In the genomic region with DNA sequence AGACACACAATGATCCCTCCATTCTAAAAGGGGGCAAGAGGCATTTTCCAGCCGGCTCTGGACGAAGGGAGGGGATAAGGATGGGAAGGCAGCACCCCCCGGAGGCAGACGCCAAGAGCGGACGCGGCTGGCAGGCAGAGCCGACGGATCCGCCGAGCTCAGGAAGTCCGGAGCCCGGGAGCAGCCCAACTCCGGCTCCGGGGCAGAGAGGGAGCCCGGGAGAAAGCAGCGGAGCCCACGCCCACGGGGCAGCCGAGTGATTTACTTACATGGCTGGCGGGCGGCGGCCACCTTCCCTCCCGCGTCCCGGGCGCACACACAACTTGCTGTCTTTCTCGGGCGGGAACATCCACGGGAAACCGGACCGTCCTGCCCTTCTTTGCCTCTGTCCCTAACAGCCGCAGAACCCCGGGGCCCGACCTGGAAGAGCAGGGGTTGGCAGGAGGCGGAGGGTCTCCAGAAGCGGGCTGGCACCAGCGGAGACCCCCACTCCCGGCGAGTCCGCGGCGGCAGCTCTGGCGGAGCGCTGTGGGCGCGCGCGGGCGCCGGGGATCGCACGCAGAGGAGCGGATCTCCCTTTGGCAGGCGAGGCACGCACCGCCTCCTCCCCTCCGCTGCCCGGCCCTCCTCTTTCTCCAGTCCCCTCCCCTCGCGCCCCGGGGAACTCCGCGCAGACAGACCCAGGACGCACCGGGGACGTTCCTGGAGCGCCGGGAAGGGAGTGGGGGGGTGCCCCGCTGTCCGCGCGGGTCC, we compare ENCODE assay signal across 8 cellular contexts. TPM values are rescaled to one million over a fixed set of nuclear protein-coding genes. Genes with fewer than 3 reads are reported as not detected.
DNase-seq lines count a peak whose midpoint lies in the region; ATAC-seq and TF ChIP-seq lines count a peak whose summit lies in the region.

A gene (minus strand): TSS at position 580 of the 753 bp plus-strand sequence.

- H3K27ac ChIP-seq in CD8-positive, alpha-beta memory T cell (ENCODE audit: low read depth, low read length) = no peak within 1 kb of the TSS
- H3K27ac ChIP-seq in HL-60 (replicated peaks) (no peak within 1 kb of the TSS), Panc1 (ENCODE audit: low read length) (peak within 1 kb of the TSS; percentile 89), subcutaneous abdominal adipose tissue (ENCODE audit: low read depth, low read length) (peak within 1 kb of the TSS; percentile 94)

- peak within 1 kb of the TSS in 1 of 8 donors; percentile 39 for H3K27ac Mint-ChIP-seq in CD8-positive, alpha-beta memory T cell
- peak within 1 kb of the TSS; percentile 83 to 94 (median 87) for H3K27ac Mint-ChIP-seq in nephron

- intact Hi-C loops in Panc1 (cut with micrococcal nuclease; ENCODE audit: unreplicated experiment) = loop anchor here (10.0 kb wide), 1 partner anchor 98 kb away; no protein-coding TSS in a partner anchor

- TF ChIP-seq CTCF in HL-60 (IDR thresholded peaks at IDR 0.05; ENCODE audit: insufficient read depth, low read length) = no peak
- peak; percentile 53 for TF ChIP-seq CTCF in Panc1 (IDR thresholded peaks at IDR 0.05)
- TF ChIP-seq CTCF in fibroblast of villous mesenchyme (IDR thresholded peaks at IDR 0.05; ENCODE audit: insufficient read depth, low read depth, low read length) = peak; percentile 56
- TF ChIP-seq CTCF in nephron (IDR thresholded peaks at IDR 0.05; ENCODE audit: unreplicated experiment in 3 of 3) = peak in 2 of 3 experiments; percentile 32

- CTCF ChIA-PET in CD8-positive, alpha-beta memory T cell (lab: Charles Lee) = interaction anchor here (1.4 to 2.0 kb wide), 2 partner anchors 9 to 13 kb away, joined by 6 to 7 read pairs; no protein-coding TSS in a partner anchor
- CTCF ChIA-PET in Panc1 (lab: Charles Lee) = no interaction called here

- H3K36me3 ChIP-seq in CD8-positive, alpha-beta memory T cell (ENCODE audit: insufficient read depth, low read length) = no peaks in the 10 kb centered on the region
- no peaks in the 10 kb centered on the region for H3K36me3 ChIP-seq in Panc1 (ENCODE audit: control insufficient read depth, insufficient read depth, low read length)
- no peaks in the 10 kb centered on the region for H3K36me3 ChIP-seq in subcutaneous abdominal adipose tissue (ENCODE audit: control insufficient read depth in 5 of 5, insufficient read depth in 5 of 5, low read length in 5 of 5)

- peak in 4 of 5 donors; percentile 5 to 48 (median 11) for DNase-seq in CD8-positive, alpha-beta memory T cell
- DNase-seq in HL-60 (ENCODE audit: low read depth in 1 of 2, low spot score in 1 of 2) = peak in 1 of 2 experiments; percentile 48
- no peak for DNase-seq in Panc1 (ENCODE audit: low read depth, low spot score)
- peak; percentile 88 for DNase-seq in activated effector memory CD4-positive, alpha-beta T cell treated with anti-CD3 and anti-CD28 coated beads, Interleukin-2, amount 50 U/mL, for 16 hours
- peak; percentile 80 for DNase-seq in fibroblast of villous mesenchyme (ENCODE audit: low read depth)

- H3K4me1 ChIP-seq in CD8-positive, alpha-beta memory T cell (ENCODE audit: insufficient read depth, low read length) = peaks cover 7% of the 10 kb centered on the region
- H3K4me1 ChIP-seq in Panc1 (ENCODE audit: control insufficient read depth, insufficient read depth, low read length) (peaks cover 19% of the 10 kb centered on the region), subcutaneous abdominal adipose tissue (ENCODE audit: control insufficient read depth in 5 of 5, insufficient read depth in 5 of 5, low read length in 5 of 5) (peaks cover 0 to 45% (median 44%) of the 10 kb centered on the region in 5 donors)

- POLR2A ChIA-PET in CD8-positive, alpha-beta memory T cell (lab: Charles Lee) = no interaction called here
- POLR2A ChIA-PET in Panc1 (lab: Charles Lee) = no interaction called here

- ATAC-seq in GM21360 (IDR thresholded peaks at IDR 0.05; ENCODE audit: unreplicated experiment) (peak; percentile 92), Panc1 (peak; percentile 97)

- in situ Hi-C loops in Panc1 (cut with HindIII; ENCODE audit: low pct_unique_long_range_greater_than_20kb, low sequenced_read_pairs) = no loop called here

- H3K27me3 Mint-ChIP-seq in CD8-positive, alpha-beta memory T cell = peaks cover 22 to 68% of the 10 kb centered on the region in 2 donors
- H3K27me3 Mint-ChIP-seq in nephron (ENCODE audit: low read depth) = no peaks in the 10 kb centered on the region

- no TSS peak for BruUV-seq in Panc1 (replicated peaks; lab: Mats Ljungman, UMichigan)

- no peaks in the 10 kb centered on the region for H3K9me3 Mint-ChIP-seq in CD8-positive, alpha-beta memory T cell
- H3K9me3 Mint-ChIP-seq in nephron = no peaks in the 10 kb centered on the region

- H3K4me1 Mint-ChIP-seq in CD8-positive, alpha-beta memory T cell = peaks cover 12 to 16% (median 14%) of the 10 kb centered on the region in 3 donors
- peaks cover 47% of the 10 kb centered on the region for H3K4me1 Mint-ChIP-seq in nephron

- peak within 1 kb of the TSS; percentile 81 to 92 (median 85) for H3K9ac ChIP-seq in subcutaneous abdominal adipose tissue (ENCODE audit: low read length in 5 of 5)

- peak within 1 kb of the TSS; percentile 24 for H3K4me3 ChIP-seq in CD8-positive, alpha-beta memory T cell (ENCODE audit: low read length)
- H3K4me3 ChIP-seq in HL-60 (replicated peaks; ENCODE audit: insufficient read depth, low read length) = peak within 1 kb of the TSS; percentile 58
- H3K4me3 ChIP-seq in Panc1 (ENCODE audit: low read depth in 2 of 2, low read length in 2 of 2) = peak within 1 kb of the TSS; percentile 76 to 87
- H3K4me3 ChIP-seq in fibroblast of villous mesenchyme (ENCODE audit: low read depth, low read length) = peak within 1 kb of the TSS; percentile 84
- peak within 1 kb of the TSS; percentile 73 to 95 (median 87) for H3K4me3 ChIP-seq in subcutaneous abdominal adipose tissue (ENCODE audit: low read depth in 1 of 5, low read length in 5 of 5)

- H3K27me3 ChIP-seq in CD8-positive, alpha-beta memory T cell (ENCODE audit: insufficient read depth, low read length, poor library complexity, severe bottlenecking) = peaks cover 17% of the 10 kb centered on the region
- H3K27me3 ChIP-seq in HL-60 (ENCODE audit: insufficient read depth, poor library complexity, severe bottlenecking) (peaks cover 54% of the 10 kb centered on the region), Panc1 (ENCODE audit: control insufficient read depth, insufficient read depth, low read length) (no peaks in the 10 kb centered on the region), subcutaneous abdominal adipose tissue (ENCODE audit: control insufficient read depth in 5 of 5, insufficient read depth in 4 of 5, low read length in 5 of 5) (no peaks in the 10 kb centered on the region)

- H3K36me3 Mint-ChIP-seq in CD8-positive, alpha-beta memory T cell = no peaks in the 10 kb centered on the region
- H3K36me3 Mint-ChIP-seq in nephron (ENCODE audit: low read depth) = no peaks in the 10 kb centered on the region

- H3K4me3 Mint-ChIP-seq in CD8-positive, alpha-beta memory T cell = peak within 1 kb of the TSS; percentile 53 to 80 (median 72)
- peak within 1 kb of the TSS; percentile 87 to 98 (median 93) for H3K4me3 Mint-ChIP-seq in nephron

- H3K9me3 ChIP-seq in CD8-positive, alpha-beta memory T cell (ENCODE audit: low read length) = no peaks in the 10 kb centered on the region
- no peaks in the 10 kb centered on the region for H3K9me3 ChIP-seq in Panc1 (ENCODE audit: control insufficient read depth, insufficient read depth, low read depth, low read length)
- H3K9me3 ChIP-seq in subcutaneous abdominal adipose tissue (ENCODE audit: control insufficient read depth in 5 of 5, low read length in 5 of 5) = no peaks in the 10 kb centered on the region

RNA-seq across cellular contexts. Expression of the gene that starts here (rescaled TPM):
- 1 to 10 TPM; 5.9 to 6.4 TPM for total RNA-seq in CD8-positive, alpha-beta memory T cell
- polyA plus RNA-seq in CD8-positive, alpha-beta memory T cell = not detected
- total RNA-seq in Panc1 (2021; ENCODE audit: unreplicated experiment) (25.7 TPM), fibroblast of villous mesenchyme (44.8 and 57.9 TPM in 2 replicates)
- polyA plus RNA-seq in Panc1 (2012; ENCODE audit: insufficient read length) = 21.9 TPM

Comparison
In these comparisons a context has a peak if more than half of its experiments do, and no peak if none do; other contexts are left out.
1. H3K27ac ChIP-seq: peak in Panc1 (single experiment) and subcutaneous abdominal adipose tissue (single experiment); none in CD8-positive, alpha-beta memory T cell (single experiment) and HL-60 (single experiment).
2. H3K4me3 ChIP-seq: peak in every context shown above with its lines; median percentile 87 in subcutaneous abdominal adipose tissue; 84 in fibroblast of villous mesenchyme; 82 in Panc1; 58 in HL-60; 24 in CD8-positive, alpha-beta memory T cell.